36 cellular contexts compared by ENCODE assay signal in the genomic region with DNA sequence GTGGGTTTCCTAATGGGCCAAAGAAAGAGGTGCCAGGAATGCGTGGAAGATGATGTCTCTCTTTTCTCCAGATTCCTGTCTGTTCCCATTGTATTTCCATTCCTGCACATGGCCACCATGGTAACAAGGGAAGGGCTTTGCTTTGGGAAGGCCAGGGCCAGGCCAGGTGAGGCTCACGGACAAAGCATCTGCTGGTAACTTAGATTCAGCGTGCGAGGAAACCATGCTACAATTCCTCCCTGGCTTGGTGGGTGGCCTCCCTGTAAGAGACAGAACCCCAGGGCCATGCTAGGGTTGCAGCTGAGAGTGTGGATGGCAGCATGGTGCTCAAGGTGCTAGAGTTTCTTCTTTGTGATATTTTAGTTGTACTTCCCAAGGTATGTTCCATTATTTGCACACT. TPM values are rescaled to one million over a fixed set of nuclear protein-coding genes. Genes with fewer than 3 reads are reported as not detected.
"Had no signal": no experiment of that assay in that cellular context is flagged by ENCODE, and none has a peak within 500 bp of the region (broad histone marks: within the 10 kb centered on the region; RNA-seq: fewer than 3 reads in every experiment).

No MANE protein-coding gene starts in this region.

- H3K27ac Mint-ChIP-seq: immature natural killer cell; progenitor cell of endocrine pancreas; stimulated activated naive CD8-positive, alpha-beta T cell treated with anti-CD3 and anti-CD28 coated beads, Interleukin-15, Interleukin-2, amounts not matched to agents 100 ng/mL and 50 ng/mL, for 24 hours had no signal

- H3K4me3 ChIP-seq: left lung, lower lobe of right lung, mucosa of descending colon, ovary, right atrium auricular region, right lobe of liver, smooth muscle cell, suprapubic skin, thoracic aorta, tibial artery, uterus had no signal

- H3K4me1 Mint-ChIP-seq: immature natural killer cell; naive thymus-derived CD4-positive, alpha-beta T cell had no signal

- H3K4me1 ChIP-seq: left lung, lower lobe of right lung, right lobe of liver, tibial artery, uterus had no signal

- H3K9me3 ChIP-seq: left lung, lower lobe of right lung, mucosa of descending colon, ovary, right atrium auricular region, right lobe of liver, suprapubic skin, thoracic aorta, tibial artery, uterus had no signal

- H3K36me3 Mint-ChIP-seq: natural killer cell treated with Interleukin-12 subunit alpha and Interleukin-12 subunit beta and Interleukin-15 and Interleukin-18, amount 100 ng/mL, for 72 hours had no signal

- H3K27ac ChIP-seq: left lung, lower lobe of right lung, ovary, right atrium auricular region, right lobe of liver, suprapubic skin, thoracic aorta, tibial artery, uterus had no signal

- H3K4me3 Mint-ChIP-seq: immature natural killer cell; naive thymus-derived CD4-positive, alpha-beta T cell; natural killer cell treated with Interleukin-12 subunit alpha and Interleukin-12 subunit beta and Interleukin-15 and Interleukin-18, amount 100 ng/mL, for 72 hours; stimulated activated naive CD8-positive, alpha-beta T cell treated with anti-CD3 and anti-CD28 coated beads, Interleukin-15, Interleukin-2, amounts not matched to agents 100 ng/mL and 50 ng/mL, for 24 hours had no signal

- DNase-seq: hypothalamus; immature natural killer cell; kidney; left colon; left lung; lower lobe of right lung; mammary epithelial cell; mesenchymal stem cell; midbrain; mucosa of descending colon; naive thymus-derived CD4-positive, alpha-beta T cell; ovary; stimulated activated CD4-positive, alpha-beta T cell treated with anti-CD3 and anti-CD28 coated beads, Interleukin-1b, Interleukin-23, amount 100 ng/mL, for 48 hours; stimulated activated CD4-positive, alpha-beta T cell treated with anti-CD3 and anti-CD28 coated beads, Interleukin-2, amount 100 ng/mL, for 48 hours; stimulated activated CD4-positive, alpha-beta T cell treated with anti-CD3 and anti-CD28 coated beads, Interleukin-4, amount 100 ng/mL, for 4 hours; stimulated activated CD8-positive, alpha-beta memory T cell treated with anti-CD3 and anti-CD28 coated beads, Interleukin-4, amount 100 ng/mL, for 48 hours; stimulated activated naive CD4-positive, alpha-beta T cell; tibial artery; trophoblast cell; uterus had no signal

- H3K36me3 ChIP-seq: left lung, lower lobe of right lung, ovary, right atrium auricular region, right lobe of liver, suprapubic skin, thoracic aorta, tibial artery, uterus had no signal

- ATAC-seq: left colon; left lung; lower lobe of right lung; mucosa of descending colon; naive thymus-derived CD4-positive, alpha-beta T cell; natural killer cell treated with Interleukin-12 subunit alpha and Interleukin-12 subunit beta and Interleukin-15 and Interleukin-18, amount 100 ng/mL, for 72 hours; right lobe of liver had no signal

- H3K27me3 ChIP-seq: ovary, right atrium auricular region, right lobe of liver, uterus had no signal

RNA-seq across cellular contexts. Expression of a gene that starts 45.0 kb away (rescaled TPM):
- total RNA-seq: kidney; left colon; left lung; liver; lower lobe of right lung; mammary epithelial cell; mucosa of descending colon; myocyte; natural killer cell treated with Interleukin-12 subunit alpha and Interleukin-12 subunit beta and Interleukin-15 and Interleukin-18, amount 100 ng/mL, for 72 hours; omental fat pad; ovary; progenitor cell of endocrine pancreas; pulmonary artery endothelial cell; renal cortical epithelial cell; right atrium auricular region; right lobe of liver; skeletal muscle tissue; smooth muscle cell; subcutaneous adipose tissue; suprapubic skin; thoracic aorta; ureter; uterus had no signal
